ENCODE assay signal across 32 cellular contexts in genomic region chr1:204427302-204427701, GRCh38.
"Had no signal": no experiment of that assay in that cellular context is flagged by ENCODE, and none has a peak within 500 bp of the region (broad histone marks: within the 10 kb centered on the region; RNA-seq: fewer than 3 reads in every experiment).

No MANE protein-coding gene starts in this region.

- H3K4me1 Mint-ChIP-seq: activated CD8-positive, alpha-beta memory T cell treated with anti-CD3 and anti-CD28 coated beads, Interleukin-2, amount 10 ng/mL, durations not matched to agents 7 days and 5 days had no signal

- H3K4me3 Mint-ChIP-seq: activated CD8-positive, alpha-beta memory T cell treated with anti-CD3 and anti-CD28 coated beads, Interleukin-2, amount 10 ng/mL, durations not matched to agents 7 days and 5 days; activated CD8-positive, alpha-beta T cell treated with anti-CD3 and anti-CD28 coated beads for 36 hours; activated T-helper 1 cell treated with anti-CD3 and anti-CD28 coated beads, Interleukin-12 subunit alpha, Interleukin-12 subunit beta, Interleukin-2, Interleukin-4 antibody, amounts not matched to agents 30 ng/mL and 10 ng/mL and 1 ng/mL, durations not matched to agents 14 hours and 24 hours and 36 hours; mesothelial cell of epicardium; naive B cell; nephron progenitor cell; stimulated activated memory B cell treated with anti-CD40 and anti-IgM and Interleukin-4, amounts not matched to agents 10 μg/mL and 1 μg/mL and 100 μg/mL, for 72 hours; stimulated activated naive CD8-positive, alpha-beta T cell treated with anti-CD3 and anti-CD28 coated beads, Interleukin-15, amount 100 ng/mL, for 72 hours had no signal

- H3K4me1 ChIP-seq: body of pancreas, colonic mucosa had no signal

- H3K27me3 Mint-ChIP-seq: activated CD8-positive, alpha-beta memory T cell treated with anti-CD3 and anti-CD28 coated beads, Interleukin-2, amount 10 ng/mL, durations not matched to agents 7 days and 5 days; activated CD8-positive, alpha-beta T cell treated with anti-CD3 and anti-CD28 coated beads for 36 hours; naive B cell; stimulated activated memory B cell treated with anti-CD40 and anti-IgM and Interleukin-4, amounts not matched to agents 10 μg/mL and 1 μg/mL and 100 μg/mL, for 72 hours; stimulated activated naive CD8-positive, alpha-beta T cell treated with anti-CD3 and anti-CD28 coated beads, Interleukin-15, amount 100 ng/mL, for 72 hours had no signal

- H3K27ac Mint-ChIP-seq: activated CD8-positive, alpha-beta memory T cell treated with anti-CD3 and anti-CD28 coated beads, Interleukin-2, amount 10 ng/mL, durations not matched to agents 7 days and 5 days; activated CD8-positive, alpha-beta T cell treated with anti-CD3 and anti-CD28 coated beads for 36 hours; activated T-helper 1 cell treated with anti-CD3 and anti-CD28 coated beads, Interleukin-12 subunit alpha, Interleukin-12 subunit beta, Interleukin-2, Interleukin-4 antibody, amounts not matched to agents 30 ng/mL and 10 ng/mL and 1 ng/mL, durations not matched to agents 14 hours and 24 hours and 36 hours; mesothelial cell of epicardium; nephron progenitor cell; stimulated activated memory B cell treated with anti-CD40 and anti-IgM and Interleukin-4, amounts not matched to agents 10 μg/mL and 1 μg/mL and 100 μg/mL, for 72 hours had no signal

- H3K27me3 ChIP-seq: body of pancreas, colonic mucosa, dorsolateral prefrontal cortex, gastrocnemius medialis, ovary, sigmoid colon, thyroid gland, upper lobe of left lung had no signal

- FAIRE-seq: kidney, small intestine had no signal

- ATAC-seq: activated CD8-positive, alpha-beta memory T cell treated with anti-CD3 and anti-CD28 coated beads, Interleukin-2, amount 10 ng/mL, durations not matched to agents 7 days and 5 days; activated CD8-positive, alpha-beta T cell treated with anti-CD3 and anti-CD28 coated beads for 36 hours; body of pancreas; gastrocnemius medialis; left colon; psoas muscle; stimulated activated memory B cell treated with anti-CD40 and anti-IgM and Interleukin-4, amounts not matched to agents 10 μg/mL and 1 μg/mL and 100 μg/mL, for 72 hours; stimulated activated naive CD8-positive, alpha-beta T cell treated with anti-CD3 and anti-CD28 coated beads, Interleukin-15, amount 100 ng/mL, for 72 hours had no signal

- H3K36me3 ChIP-seq: ovary had no signal

- DNase-seq: activated CD4-positive, alpha-beta T cell treated with anti-CD3 and anti-CD28 coated beads, Interleukin-2, amount 50 U/mL, for 1 hour; activated CD4-positive, CD25-positive, alpha-beta regulatory T cell treated with anti-CD3 and anti-CD28 coated beads, Interleukin-2, amount 50 U/mL, for 72 hours; activated CD8-positive, alpha-beta memory T cell treated with anti-CD3 and anti-CD28 coated beads, Interleukin-2, amount 10 ng/mL, durations not matched to agents 7 days and 5 days; activated CD8-positive, alpha-beta T cell treated with anti-CD3 and anti-CD28 coated beads for 36 hours; activated gamma-delta T cell; activated naive CD4-positive, alpha-beta T cell treated with anti-CD3 and anti-CD28 coated beads, Interleukin-2, amount 50 U/mL, for 16 hours; activated T-cell treated with anti-CD3 and anti-CD28 coated beads for 4 hours; anterior cingulate cortex; body of pancreas; cerebellar nuclear complex; colonic mucosa; dorsolateral prefrontal cortex; effector memory CD4-positive, alpha-beta T cell; erythroblast; gastrocnemius medialis; glutamatergic neuron; kidney; left colon; naive B cell; nephron progenitor cell; ovary; psoas muscle; small intestine; stimulated activated CD4-positive, alpha-beta T cell treated with anti-CD3 and anti-CD28 coated beads, Interleukin-4, amount 100 ng/mL, for 24 hours; stimulated activated naive CD8-positive, alpha-beta T cell treated with anti-CD3 and anti-CD28 coated beads, Interleukin-15, amount 100 ng/mL, for 72 hours; T-helper 2 cell; thyroid gland had no signal

- H3K9me3 Mint-ChIP-seq: activated CD8-positive, alpha-beta T cell treated with anti-CD3 and anti-CD28 coated beads for 36 hours; activated T-helper 1 cell treated with anti-CD3 and anti-CD28 coated beads, Interleukin-12 subunit alpha, Interleukin-12 subunit beta, Interleukin-2, Interleukin-4 antibody, amounts not matched to agents 30 ng/mL and 10 ng/mL and 1 ng/mL, durations not matched to agents 14 hours and 24 hours and 36 hours; mesothelial cell of epicardium; naive B cell; nephron progenitor cell; stimulated activated memory B cell treated with anti-CD40 and anti-IgM and Interleukin-4, amounts not matched to agents 10 μg/mL and 1 μg/mL and 100 μg/mL, for 72 hours had no signal

- H3K4me3 ChIP-seq: body of pancreas, colonic mucosa, dorsolateral prefrontal cortex, gastrocnemius medialis, ovary, psoas muscle, sigmoid colon, thyroid gland, upper lobe of left lung had no signal

- H3K9me3 ChIP-seq: body of pancreas, colonic mucosa, gastrocnemius medialis, ovary, psoas muscle, sigmoid colon, thyroid gland, upper lobe of left lung had no signal

- H3K27ac ChIP-seq: body of pancreas, colonic mucosa, ovary, psoas muscle, sigmoid colon, thyroid gland had no signal
